8 cellular contexts compared by ENCODE assay signal in the genomic region with DNA sequence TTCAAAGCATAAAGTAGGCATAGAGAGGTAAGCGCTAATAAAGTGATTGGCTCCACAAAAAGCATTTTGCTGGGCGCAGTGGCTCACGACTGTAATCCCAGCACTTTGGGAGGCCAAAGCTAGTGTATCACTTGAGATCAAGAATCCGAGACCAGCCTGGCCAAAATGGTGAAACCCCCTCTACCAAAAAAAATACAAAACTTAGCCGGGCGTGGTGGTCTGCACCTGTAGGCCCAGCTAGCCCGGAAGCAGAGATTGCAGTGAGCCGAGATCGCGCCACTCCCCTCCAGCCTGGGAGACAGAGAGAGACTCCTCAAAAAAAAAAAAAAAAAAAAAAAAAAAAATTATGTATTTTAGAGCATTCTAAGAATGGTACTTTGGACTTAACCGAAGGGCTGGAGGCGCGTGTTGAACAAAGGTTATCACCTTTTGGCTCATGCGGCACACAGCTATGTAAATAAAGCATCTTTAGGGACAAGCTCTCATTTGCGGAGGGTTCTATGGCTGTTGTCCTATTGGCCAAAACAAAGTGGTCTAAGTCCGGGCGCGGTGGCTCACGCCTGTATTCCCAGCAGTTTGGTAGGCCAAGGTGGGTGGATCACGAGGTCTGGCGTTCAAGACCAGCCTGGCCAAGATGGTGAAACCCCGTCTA. TPM values are rescaled to one million over a fixed set of nuclear protein-coding genes. Genes with fewer than 3 reads are reported as not detected.
A peak's percentile ranks its signal among the peaks of the same experiment; 100 is the strongest.
DNase-seq lines count a peak whose midpoint lies in the region; ATAC-seq and TF ChIP-seq lines count a peak whose summit lies in the region.

No MANE protein-coding gene starts in this region.

- H3K79me2 ChIP-seq in DND-41 (ENCODE audit: insufficient read depth, low read length) (no peaks in the 10 kb centered on the region), smooth muscle cell (ENCODE audit: low read depth) (no peaks in the 10 kb centered on the region)

- POLR2A ChIA-PET in activated CD4-positive, alpha-beta memory T cell treated with anti-CD3 and anti-CD28 coated beads, Interleukin-2, amount 10 ng/mL, durations not matched to agents 7 days and 5 days (lab: Charles Lee): interaction anchor here (0.6 to 5.1 kb wide), 39 partner anchors 8 to 1706 kb away, joined by 3 to 204 read pairs (median 8); partner anchors contain the start of gene HFE

- peaks cover 7% of the 10 kb centered on the region for H3K36me3 Mint-ChIP-seq in activated CD4-positive, alpha-beta memory T cell treated with anti-CD3 and anti-CD28 coated beads, Interleukin-2, amount 10 ng/mL, durations not matched to agents 7 days and 5 days (ENCODE audit: low read depth)

- H3K4me3 Mint-ChIP-seq in activated CD4-positive, alpha-beta memory T cell treated with anti-CD3 and anti-CD28 coated beads, Interleukin-2, amount 10 ng/mL, durations not matched to agents 7 days and 5 days: peak overlapping the region; percentile 80

- no peak for TF ChIP-seq CTCF in DND-41 (IDR thresholded peaks at IDR 0.05; ENCODE audit: borderline replicate concordance, extremely low read depth, low read length, poor library complexity, severe bottlenecking)
- TF ChIP-seq CTCF in right atrium auricular region (IDR thresholded peaks at IDR 0.05): no peak
- TF ChIP-seq CTCF in smooth muscle cell (IDR thresholded peaks at IDR 0.05; ENCODE audit: borderline replicate concordance, insufficient read depth, poor library complexity, severe bottlenecking): no peak

- ATAC-seq in DND-41 (ENCODE audit: insufficient read depth, low read depth) (peak; percentile 38), HG02981 (IDR thresholded peaks at IDR 0.05; ENCODE audit: unreplicated experiment) (peak; percentile 1), HG03175 (IDR thresholded peaks at IDR 0.05; ENCODE audit: unreplicated experiment) (no peak)

- peak overlapping the region; percentile 80 for H3K9ac ChIP-seq in DND-41 (ENCODE audit: low read depth, low read length)
- H3K9ac ChIP-seq in smooth muscle cell (ENCODE audit: low read depth): no peak overlapping the region

- H3K36me3 ChIP-seq in DND-41 (ENCODE audit: insufficient read depth, low read length) (no peaks in the 10 kb centered on the region), right atrium auricular region (no peaks in the 10 kb centered on the region), smooth muscle cell (ENCODE audit: low read depth) (no peaks in the 10 kb centered on the region)

- H3K27ac ChIP-seq in DND-41 (ENCODE audit: low read length) (peak overlapping the region; percentile 95), right atrium auricular region (peak overlapping the region; percentile 80), smooth muscle cell (ENCODE audit: low read depth) (peak overlapping the region; percentile 94)

- no peaks in the 10 kb centered on the region for H3K27me3 Mint-ChIP-seq in activated CD4-positive, alpha-beta memory T cell treated with anti-CD3 and anti-CD28 coated beads, Interleukin-2, amount 10 ng/mL, durations not matched to agents 7 days and 5 days

- no peaks in the 10 kb centered on the region for H3K9me3 Mint-ChIP-seq in activated CD4-positive, alpha-beta memory T cell treated with anti-CD3 and anti-CD28 coated beads, Interleukin-2, amount 10 ng/mL, durations not matched to agents 7 days and 5 days

- H3K4me1 ChIP-seq in DND-41 (ENCODE audit: insufficient read depth, low read length): peaks cover 25% of the 10 kb centered on the region
- peaks cover 0 to 17% of the 10 kb centered on the region in 2 donors for H3K4me1 ChIP-seq in right atrium auricular region
- peaks cover 8% of the 10 kb centered on the region for H3K4me1 ChIP-seq in smooth muscle cell (ENCODE audit: low read depth)

- CTCF ChIA-PET in activated CD4-positive, alpha-beta memory T cell treated with anti-CD3 and anti-CD28 coated beads, Interleukin-2, amount 10 ng/mL, durations not matched to agents 7 days and 5 days (lab: Charles Lee): interaction anchor here (0.7 to 15.5 kb wide), 8 partner anchors 11 to 92 kb away, joined by 3 to 353 read pairs (median 6); partner anchors contain the start of gene HFE

- H3K4me3 ChIP-seq in DND-41 (ENCODE audit: low read depth in 1 of 2, low read length in 2 of 2): peak overlapping the region; percentile 28 to 60; a peak in 3 of 4 replicates
- peak overlapping the region; percentile 47 to 53 for H3K4me3 ChIP-seq in right atrium auricular region
- H3K4me3 ChIP-seq in smooth muscle cell: peak overlapping the region; percentile 59

- H3K27me3 ChIP-seq in DND-41 (ENCODE audit: insufficient read depth, low read length, poor library complexity) (no peaks in the 10 kb centered on the region), right atrium auricular region (no peaks in the 10 kb centered on the region), smooth muscle cell (ENCODE audit: low read depth) (no peaks in the 10 kb centered on the region)

- no peaks in the 10 kb centered on the region for H4K20me1 ChIP-seq in DND-41 (ENCODE audit: insufficient read depth, low read length)
- H4K20me1 ChIP-seq in smooth muscle cell (ENCODE audit: low read depth): no peaks in the 10 kb centered on the region

- DNase-seq in DND-41 (peak; percentile 71), right atrium auricular region (ENCODE audit: low spot score) (no peak), smooth muscle cell (lab: John Stamatoyannopoulos, UW; ENCODE audit: unreplicated experiment) (no peak), hippocampal formation (lab: John Stamatoyannopoulos, UW) (no peak)
- DNase-seq in activated CD4-positive, alpha-beta memory T cell treated with anti-CD3 and anti-CD28 coated beads, Interleukin-2, amount 10 ng/mL, durations not matched to agents 7 days and 5 days: peak; percentile 22
- DNase-seq in stimulated activated CD4-positive, alpha-beta T cell treated with anti-CD3 and anti-CD28 coated beads, Interleukin-12 subunit alpha, Interleukin-12 subunit beta, amount 100 ng/mL, for 4 hours: no peak

- 68% methylated on average over 22 of the region's 22 CpGs for WGBS in smooth muscle cell (ENCODE audit: low lambda C conversion rate)

- peak overlapping the region; percentile 54 for H3K4me2 ChIP-seq in DND-41 (ENCODE audit: insufficient read depth, low read length)
- peak overlapping the region; percentile 90 for H3K4me2 ChIP-seq in smooth muscle cell

- H3K4me1 Mint-ChIP-seq in activated CD4-positive, alpha-beta memory T cell treated with anti-CD3 and anti-CD28 coated beads, Interleukin-2, amount 10 ng/mL, durations not matched to agents 7 days and 5 days: peaks cover 23% of the 10 kb centered on the region

- peak overlapping the region; percentile 99 for H3K27ac Mint-ChIP-seq in activated CD4-positive, alpha-beta memory T cell treated with anti-CD3 and anti-CD28 coated beads, Interleukin-2, amount 10 ng/mL, durations not matched to agents 7 days and 5 days

- H3K9me3 ChIP-seq in DND-41 (ENCODE audit: insufficient read depth, low read length, severe bottlenecking) (peaks cover 3% of the 10 kb centered on the region), right atrium auricular region (no peaks in the 10 kb centered on the region), smooth muscle cell (replicated peaks; ENCODE audit: low read depth) (no peaks in the 10 kb centered on the region)

- no peak overlapping the region for H2AFZ ChIP-seq in DND-41 (ENCODE audit: low read depth, low read length)
- peak overlapping the region; percentile 24 for H2AFZ ChIP-seq in smooth muscle cell (ENCODE audit: low read depth)

- peaks cover 12% of the 10 kb centered on the region for H3F3A ChIP-seq in smooth muscle cell (ENCODE audit: low read depth)

RNA-seq across cellular contexts. Expression of gene HFE, which starts 17.4 kb away (rescaled TPM):
- total RNA-seq in activated CD4-positive, alpha-beta memory T cell treated with anti-CD3 and anti-CD28 coated beads, Interleukin-2, amount 10 ng/mL, durations not matched to agents 7 days and 5 days: 1 to 10 TPM; 3.1 to 3.4 TPM
- total RNA-seq in right atrium auricular region (1 to 10 TPM; 3.1 to 6.4 TPM), smooth muscle cell (4.9 and 5.5 TPM in 2 replicates)
- 2.1 and 7.5 TPM in 2 replicates for polyA plus RNA-seq in smooth muscle cell

Comparison
In these comparisons a context has a peak if more than half of its experiments do, and no peak if none do; other contexts are left out.
1. DNase-seq: peak in DND-41 (single experiment) and activated CD4-positive, alpha-beta memory T cell treated with anti-CD3 and anti-CD28 coated beads, Interleukin-2, amount 10 ng/mL, durations not matched to agents 7 days and 5 days (single experiment); none in right atrium auricular region (single experiment), smooth muscle cell (single experiment), hippocampal formation (0 of 2) and stimulated activated CD4-positive, alpha-beta T cell treated with anti-CD3 and anti-CD28 coated beads, Interleukin-12 subunit alpha, Interleukin-12 subunit beta, amount 100 ng/mL, for 4 hours (single experiment).
2. Peak in every context shown above with its lines, with median percentiles within 50 percentile points of each other: H3K27ac ChIP-seq and H3K4me3 ChIP-seq.